9 cellular contexts compared by ENCODE assay signal in the genomic region with DNA sequence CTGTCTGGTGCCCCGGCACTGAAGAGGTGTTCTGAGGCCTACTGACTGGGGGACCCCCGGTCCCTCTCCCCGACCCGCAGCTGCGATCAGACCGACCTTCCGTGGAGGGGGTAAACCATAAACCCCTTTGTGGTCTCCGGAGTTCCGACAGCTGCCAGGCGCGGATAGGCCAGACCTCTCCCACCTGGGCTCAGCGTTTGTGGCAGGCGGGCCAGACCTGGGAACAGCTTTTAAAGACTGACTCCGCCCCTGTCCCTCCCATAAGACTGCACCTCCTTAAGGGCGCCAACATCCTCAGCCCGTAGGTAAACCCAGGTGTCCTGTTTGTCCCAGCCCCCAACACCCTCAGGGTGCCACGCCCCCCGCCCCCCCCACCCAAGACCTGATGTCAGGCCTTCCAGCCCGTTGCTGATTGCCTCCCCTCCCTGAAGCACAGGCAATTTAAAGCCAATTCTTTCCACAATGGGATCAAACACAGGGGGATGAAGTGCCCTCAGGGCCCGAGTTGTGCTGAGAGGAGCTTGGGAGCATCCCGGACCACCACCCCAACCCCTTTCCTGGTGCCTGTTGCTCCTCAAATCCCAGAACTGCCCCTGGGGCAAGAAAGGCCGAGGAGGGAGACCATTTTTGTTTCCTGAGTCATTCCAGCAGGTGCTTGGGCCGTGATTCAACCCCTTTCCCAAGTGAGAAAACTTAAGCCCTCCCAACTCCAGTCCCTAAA. TPM values are rescaled to one million over a fixed set of nuclear protein-coding genes. Genes with fewer than 3 reads are reported as not detected.
DNase-seq lines count a peak whose midpoint lies in the region; ATAC-seq, FAIRE-seq and TF ChIP-seq lines count a peak whose summit lies in the region.
"Had no signal": no experiment of that assay in that cellular context is flagged by ENCODE, and none has a peak within 500 bp of the region (broad histone marks: within the 10 kb centered on the region; RNA-seq: fewer than 3 reads in every experiment).

A gene (minus strand): TSS at position 204 of the 721 bp plus-strand sequence. CDS start 418 bp downstream, outside the sequence.

- H3K9me3 Mint-ChIP-seq in activated CD4-positive, alpha-beta T cell treated with anti-CD3 and anti-CD28 coated beads, Interleukin-2, amount 10 ng/mL, durations not matched to agents 24 days and 14 days, result no peaks in the 10 kb centered on the region

- intact Hi-C loops in activated CD4-positive, alpha-beta T cell treated with anti-CD3 and anti-CD28 coated beads, Interleukin-2, amount 10 ng/mL, durations not matched to agents 24 days and 14 days (cut with micrococcal nuclease), result loop anchor here (1.0 kb wide), 1 partner anchor 76 kb away; no protein-coding TSS in a partner anchor
- intact Hi-C loops in K562 (cut with micrococcal nuclease), result loop anchor here (5.0 kb wide), 1 partner anchor 97 kb away; a partner anchor contains a TSS

- H3K4me2 ChIP-seq in K562 (ENCODE audit: insufficient read depth, low read length), result no peak within 1 kb of the TSS
- H3K4me2 ChIP-seq in keratinocyte (ENCODE audit: control insufficient read depth, extremely low read depth, insufficient read depth, low read depth, low read length), result peak within 1 kb of the TSS; percentile 97

- H4K20me1 ChIP-seq in K562 (replicated peaks; ENCODE audit: control insufficient read depth, insufficient read depth, low read length), result no peaks in the 10 kb centered on the region
- no peaks in the 10 kb centered on the region for H4K20me1 ChIP-seq in keratinocyte (ENCODE audit: control insufficient read depth, extremely low read depth, insufficient read depth, low read length)

- H3K27me3 ChIP-seq in K562 (ENCODE audit: control insufficient read depth in 2 of 2, insufficient read depth in 2 of 2, low read length in 2 of 2) (no peaks in the 10 kb centered on the region), keratinocyte (ENCODE audit: control insufficient read depth, extremely low read depth, insufficient read depth, low read length) (no peaks in the 10 kb centered on the region), thoracic aorta (replicated peaks; ENCODE audit: insufficient read depth) (no peaks in the 10 kb centered on the region)

- H3K9me1 ChIP-seq in K562 (ENCODE audit: control insufficient read depth, insufficient read depth, low read length) (no peaks in the 10 kb centered on the region), keratinocyte (ENCODE audit: control insufficient read depth, extremely low read depth, insufficient read depth, low read length) (no peaks in the 10 kb centered on the region)

- H3K27me3 Mint-ChIP-seq in activated CD4-positive, alpha-beta T cell treated with anti-CD3 and anti-CD28 coated beads, Interleukin-2, amount 10 ng/mL, durations not matched to agents 24 days and 14 days, result no peaks in the 10 kb centered on the region
- H3K27me3 Mint-ChIP-seq: CD4-positive, alpha-beta memory T cell had no signal

- TF ChIP-seq POLR2A in K562 (conservative IDR thresholded peaks at IDR 0.05), result no peak; the same call in 1 of the 2 replicates

- no TSS peak for BruUV-seq in K562 (replicated peaks; lab: Mats Ljungman, UMichigan)

- 79% methylated on average over 5 of the region's 23 CpGs for WGBS in K562 (ENCODE audit: insufficient coverage, low coverage, missing lambda C conversion rate)

- H3K9ac ChIP-seq in K562 (ENCODE audit: insufficient read depth in 1 of 2, low read depth in 2 of 2, low read length in 2 of 2), result 0 out of 4 replicates have a peak within 1 kb of the TSS, but pooled peaks of 1 of the 2 experiments have one; percentile 49
- H3K9ac ChIP-seq in keratinocyte (ENCODE audit: control insufficient read depth, extremely low read depth, insufficient read depth, low read length), result peak within 1 kb of the TSS; percentile 91

- H3K79me2 ChIP-seq in K562 (ENCODE audit: control insufficient read depth, insufficient read depth, low read length) (peaks cover 40% of the 10 kb centered on the region), keratinocyte (ENCODE audit: control insufficient read depth, insufficient read depth, low read length) (peaks cover 39% of the 10 kb centered on the region)

- TF ChIP-seq RAD21 in K562 (CRISPR knock-in tag; conservative IDR thresholded peaks at IDR 0.05 in 1 of 2, IDR thresholded peaks at IDR 0.05 in 1 of 2), result no peak

- no peak for TF ChIP-seq EP300 in K562 (IDR thresholded peaks at IDR 0.05; ENCODE audit: low read length)

- H3K27ac ChIP-seq in K562 (ENCODE audit: extremely low read depth, low read depth, low read length), result no peak within 1 kb of the TSS
- peak within 1 kb of the TSS; percentile 99 for H3K27ac ChIP-seq in keratinocyte (ENCODE audit: control insufficient read depth, insufficient read depth, low read length)
- peak within 1 kb of the TSS; percentile 44 to 50 for H3K27ac ChIP-seq in thoracic aorta

- CTCF ChIA-PET in K562 (lab: Yijun Ruan, JAX; ENCODE audit: low intra/inter-chr PET ratio), result no interaction called here

- TF ChIP-seq CTCF in K562 (IDR thresholded peaks at IDR 0.05 in 2 of 3, conservative IDR thresholded peaks at IDR 0.05 in 1 of 3; ENCODE audit: insufficient read depth in 2 of 3, low read depth in 1 of 3, low read length in 3 of 3) (no peak), keratinocyte (optimal IDR thresholded peaks at IDR 0.05 in 1 of 3, IDR thresholded peaks at IDR 0.05 in 1 of 3, conservative IDR thresholded peaks at IDR 0.05 in 1 of 3; ENCODE audit: extremely low read depth in 1 of 3, insufficient read depth in 2 of 3, low read length in 3 of 3) (peak in 1 of 3 experiments; percentile 5), thoracic aorta (IDR thresholded peaks at IDR 0.05) (no peak)

- no peak within 1 kb of the TSS for H3K4me3 ChIP-seq in K562
- peak within 1 kb of the TSS; percentile 78 to 98 (median 92) for H3K4me3 ChIP-seq in keratinocyte (ENCODE audit: control insufficient read depth in 2 of 3, extremely low read depth in 1 of 3, insufficient read depth in 2 of 3, low read depth in 1 of 3, low read length in 3 of 3)
- H3K4me3 ChIP-seq in thoracic aorta, result peak within 1 kb of the TSS; percentile 75

- no peak within 1 kb of the TSS for H3K4me3 Mint-ChIP-seq in activated CD4-positive, alpha-beta T cell treated with anti-CD3 and anti-CD28 coated beads, Interleukin-2, amount 10 ng/mL, durations not matched to agents 24 days and 14 days
- H3K4me3 Mint-ChIP-seq: CD4-positive, alpha-beta memory T cell had no signal

- ATAC-seq in K562, result no peak
- no peak for ATAC-seq in thoracic aorta (ENCODE audit: insufficient number of reproducible peaks, low FRiP score, low read depth)
- no peak for ATAC-seq in HG03469 (IDR thresholded peaks at IDR 0.05; ENCODE audit: unreplicated experiment)
- ATAC-seq in HG03095 (IDR thresholded peaks at IDR 0.05; ENCODE audit: unreplicated experiment), result no peak

- peaks cover 6% of the 10 kb centered on the region for H3K4me1 Mint-ChIP-seq in activated CD4-positive, alpha-beta T cell treated with anti-CD3 and anti-CD28 coated beads, Interleukin-2, amount 10 ng/mL, durations not matched to agents 24 days and 14 days

- dilution Hi-C loops in keratinocyte (cut with MboI; ENCODE audit: extremely low pct_ligation_motif_present, low sequenced_read_pairs), result no loop called here

- no peak within 1 kb of the TSS for H3K27ac Mint-ChIP-seq in activated CD4-positive, alpha-beta T cell treated with anti-CD3 and anti-CD28 coated beads, Interleukin-2, amount 10 ng/mL, durations not matched to agents 24 days and 14 days

- peaks cover 28 to 47% of the 10 kb centered on the region in 2 experiments for H3K4me1 ChIP-seq in K562 (replicated peaks in 1 of 2; ENCODE audit: control insufficient read depth in 2 of 2, insufficient read depth in 2 of 2, low read length in 2 of 2)
- H3K4me1 ChIP-seq in keratinocyte (ENCODE audit: control insufficient read depth, extremely low read depth, insufficient read depth, low read length), result peaks cover 31% of the 10 kb centered on the region
- H3K4me1 ChIP-seq in thoracic aorta (ENCODE audit: control insufficient read depth in 1 of 2, low read depth in 2 of 2), result peaks cover 0 to 22% of the 10 kb centered on the region in 2 donors

- H3K9me3 ChIP-seq in K562 (replicated peaks; ENCODE audit: control insufficient read depth, insufficient read depth, low read depth, low read length) (no peaks in the 10 kb centered on the region), keratinocyte (ENCODE audit: control insufficient read depth, low read depth, low read length) (no peaks in the 10 kb centered on the region), thoracic aorta (no peaks in the 10 kb centered on the region)

- H3K36me3 ChIP-seq in K562 (ENCODE audit: control insufficient read depth, insufficient read depth, low read length) (peaks cover 79% of the 10 kb centered on the region), keratinocyte (ENCODE audit: control insufficient read depth in 2 of 2, extremely low read depth in 1 of 2, insufficient read depth in 2 of 2, low read length in 2 of 2) (peaks cover 35 to 56% of the 10 kb centered on the region in 2 experiments), thoracic aorta (peaks cover 34% of the 10 kb centered on the region)

- in situ Hi-C loops in K562 (cut with MboI), result no loop called here

- H2AFZ ChIP-seq in K562 (ENCODE audit: low read depth, low read length), result no peak within 1 kb of the TSS
- H2AFZ ChIP-seq in keratinocyte (ENCODE audit: control insufficient read depth, low read length), result no peak within 1 kb of the TSS

- peak; percentile 59 for DNase-seq in activated CD4-positive, alpha-beta T cell treated with anti-CD3 and anti-CD28 coated beads, Interleukin-2, amount 10 ng/mL, durations not matched to agents 24 days and 14 days
- no peak for DNase-seq in activated CD4-positive, alpha-beta T cell treated with anti-CD3 and anti-CD28 coated beads for 1 hour
- no peak for DNase-seq in K562 (ENCODE audit: extremely low read depth in 1 of 4, low spot score in 3 of 4)
- no peak for DNase-seq in keratinocyte (ENCODE audit: low read depth, low spot score)
- no peak for DNase-seq in thoracic aorta (ENCODE audit: low spot score)
- DNase-seq in NCI-H1694 treated with DMSO at 0.1 percent for 48 hours (lab: John Stamatoyannopoulos, UW), result no peak

- peaks cover 59% of the 10 kb centered on the region for H3K36me3 Mint-ChIP-seq in activated CD4-positive, alpha-beta T cell treated with anti-CD3 and anti-CD28 coated beads, Interleukin-2, amount 10 ng/mL, durations not matched to agents 24 days and 14 days (ENCODE audit: low read depth)

- FAIRE-seq in K562 (lab: Jason Lieb, UNC) (no peak), keratinocyte (lab: Jason Lieb, UNC) (peak; percentile 20)

- POLR2A ChIA-PET in K562 (lab: Yijun Ruan, JAX), result interaction anchor here (0.9 to 1.7 kb wide), 6 partner anchors 9 to 70 kb away, joined by 3 to 6 read pairs (median 3); a partner anchor contains a TSS

RNA-seq across cellular contexts. Expression of the gene that starts here (rescaled TPM):
- total RNA-seq in activated CD4-positive, alpha-beta T cell treated with anti-CD3 and anti-CD28 coated beads, Interleukin-2, amount 10 ng/mL, durations not matched to agents 24 days and 14 days, result 0.43 TPM in 1 of 2 replicates, not detected in the other
- total RNA-seq in K562 (2011; cell fraction: chromatin; rRNA removed; ENCODE audit: low replicate concordance), result 1.1 and 1.3 TPM in 2 replicates
- total RNA-seq in K562 (2011; cell fraction: nucleolus; rRNA removed), result 1.2 TPM in 2 replicates
- 0.37 and 1.1 TPM in 2 replicates for total RNA-seq in K562 (2011; cell fraction: nucleoplasm; rRNA removed)
- total RNA-seq in K562 (2014; rRNA removed), result 0.23 and 0.24 TPM in 2 replicates
- not detected in 2 replicates for total RNA-seq in K562 (2014; rRNA removed; fragmentation: Illumina TruSeq; extraction: Trizol)
- total RNA-seq in K562 (2015; rRNA removed; fragmentation: Illumina TruSeq; extraction: Trizol), result not detected in 2 replicates
- total RNA-seq in K562 (2021), result 0.16 TPM in 1 of 2 replicates, not detected in the other
- polyA plus RNA-seq in K562 (2011; rRNA removed), result 0.16 TPM in 1 of 2 replicates, not detected in the other
- polyA plus RNA-seq in K562 (2011; cell fraction: cytosol; rRNA removed), result 0.09 and 0.19 TPM in 2 replicates
- 0.76 and 1.2 TPM in 2 replicates for polyA plus RNA-seq in K562 (2011; cell fraction: nucleus; rRNA removed)
- polyA plus RNA-seq in K562 (2012), result 1.1 and 1.9 TPM in 2 replicates
- polyA plus RNA-seq in K562 (2014; fragmentation: Illumina TruSeq; extraction: Trizol), result not detected in 2 replicates
- polyA plus RNA-seq in K562 (2014; fragmentation: Nextera tagmentation; extraction: Ambion mirVana), result under 1 TPM in 1 of 2 experiments, not detected in 1; 0.07 TPM
- 0.33 TPM in 1 of 2 replicates, not detected in the other for polyA plus RNA-seq in K562 (2014; rRNA removed)
- not detected in 2 replicates for polyA minus RNA-seq in K562 (2011; rRNA and poly(A)+ RNA removed)
- polyA minus RNA-seq in K562 (2011; cell fraction: cytosol; rRNA and poly(A)+ RNA removed), result not detected in 2 replicates
- polyA minus RNA-seq in K562 (2011; cell fraction: nucleus; rRNA and poly(A)+ RNA removed), result 0.40 and 0.44 TPM in 2 replicates
- polyA plus RNA-seq in keratinocyte, result 85.7 to 111 TPM (median 86.2 TPM) in 3 replicates
- polyA plus RNA-seq in keratinocyte (2011; ENCODE audit: low read depth), result 21.8 TPM
- polyA plus RNA-seq in keratinocyte (2011; cell fraction: cytosol; rRNA removed), result 60.4 and 130 TPM in 2 replicates
- 100.0 and 127 TPM in 2 replicates for polyA plus RNA-seq in keratinocyte (2011; cell fraction: nucleus; rRNA removed)
- 93.4 and 183 TPM in 2 replicates for polyA plus RNA-seq in keratinocyte (2012; ENCODE audit: low replicate concordance)
- polyA minus RNA-seq in keratinocyte, result 38.9 to 110 TPM (median 44.2 TPM) in 3 replicates
- 177 TPM for polyA minus RNA-seq in keratinocyte (2011; cell fraction: cytosol; rRNA and poly(A)+ RNA removed)
- polyA minus RNA-seq in keratinocyte (2011; cell fraction: nucleus; rRNA and poly(A)+ RNA removed), result 83.3 and 86.1 TPM in 2 replicates
- 1 to 10 TPM in 1 of 2 donors, under 1 TPM in 1; 0.81 to 2.8 TPM for total RNA-seq in thoracic aorta
- polyA plus RNA-seq: CD4-positive, alpha-beta memory T cell had no signal

Comparison
In these comparisons a context has a peak if more than half of its experiments do, and no peak if none do; other contexts are left out.
1. RNA of the gene that starts here (polyA plus RNA-seq): 21.8 to 183 TPM in keratinocyte; 0.07 to 1.9 TPM in K562; every median in the first group is over 4 times any median in the second.
2. Peak in DNase-seq in activated CD4-positive, alpha-beta T cell treated with anti-CD3 and anti-CD28 coated beads, Interleukin-2, amount 10 ng/mL, durations not matched to agents 24 days and 14 days; RNA of the gene not detected or under 1 TPM.